Comparison of ENCODE assay signal across 27 cellular contexts in the genomic region with DNA sequence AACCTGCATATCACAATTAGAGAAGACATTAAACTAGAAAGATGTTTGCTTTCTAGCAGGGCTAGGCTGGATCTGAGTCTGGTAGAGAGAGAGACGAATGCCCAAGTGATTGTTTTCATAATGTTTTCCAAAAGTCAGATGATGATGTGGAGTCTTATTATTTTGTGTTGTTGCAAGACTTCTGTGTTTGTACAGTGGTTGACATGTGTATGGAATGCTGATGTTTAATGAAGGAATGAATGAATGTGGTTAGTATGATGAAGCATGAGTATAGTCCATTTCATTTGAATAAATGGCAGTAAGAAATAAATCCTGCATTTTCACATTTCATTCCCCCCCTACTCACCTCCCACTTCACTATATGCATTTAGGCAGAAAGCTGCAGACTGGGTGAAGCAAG.
DNase-seq lines count a peak whose midpoint lies in the region; ATAC-seq, FAIRE-seq and TF ChIP-seq lines count a peak whose summit lies in the region.
"Had no signal": no experiment of that assay in that cellular context is flagged by ENCODE, and none has a peak within 500 bp of the region (broad histone marks: within the 10 kb centered on the region; RNA-seq: fewer than 3 reads in every experiment).

No MANE protein-coding gene starts in this region.

- H4K5ac ChIP-seq in IMR-90 (ENCODE audit: low read depth, low read length) = no peak overlapping the region

- no peak for TF ChIP-seq RAD21 in IMR-90 (IDR thresholded peaks at IDR 0.05; ENCODE audit: low read length)

- H3K23ac ChIP-seq in IMR-90 (ENCODE audit: low read depth, low read length) = peak overlapping the region; percentile 25; the same call in 1 of the 2 replicates

- 0 out of 2 replicates have a peak overlapping the region, but pooled peaks have one; percentile 56 for H3K14ac ChIP-seq in IMR-90 (replicated peaks; ENCODE audit: low read depth, low read length)

- H2BK5ac ChIP-seq in IMR-90 (ENCODE audit: low read depth, low read length, poor library complexity, severe bottlenecking) = peak overlapping the region; percentile 81

- H3K4ac ChIP-seq in IMR-90 (ENCODE audit: low read depth, low read length) = peak overlapping the region; percentile 14; the same call in 1 of the 2 replicates

- no peaks in the 10 kb centered on the region for H3K27me3 Mint-ChIP-seq in osteocyte (ENCODE audit: unreplicated experiment)
- no peaks in the 10 kb centered on the region for H3K27me3 Mint-ChIP-seq in naive thymus-derived CD4-positive, alpha-beta T cell
- H3K27me3 Mint-ChIP-seq: activated B cell treated with CpG ODN at 0.5 μM for 24 hours; activated CD4-positive, alpha-beta memory T cell treated with anti-CD3 and anti-CD28 coated beads, Interleukin-2, amount 10 ng/mL, durations not matched to agents 7 days and 5 days; activated naive CD8-positive, alpha-beta T cell; stimulated activated memory B cell treated with anti-CD40 and anti-IgM and Interleukin-4, amounts not matched to agents 10 μg/mL and 1 μg/mL and 100 μg/mL, for 72 hours had no signal

- peak; percentile 28; the same call in 1 of the 2 replicates for TF ChIP-seq POLR2A in IMR-90 (IDR thresholded peaks at IDR 0.05; ENCODE audit: low read depth, low read length)
- TF ChIP-seq POLR2A in GM12891 (IDR thresholded peaks at IDR 0.05; ENCODE audit: low read depth, low read length) = no peak

- no peaks in the 10 kb centered on the region for H3K9me3 Mint-ChIP-seq in osteocyte (ENCODE audit: unreplicated experiment)
- H3K9me3 Mint-ChIP-seq in naive thymus-derived CD4-positive, alpha-beta T cell = no peaks in the 10 kb centered on the region
- H3K9me3 Mint-ChIP-seq: activated B cell treated with CpG ODN at 0.5 μM for 24 hours; activated CD4-positive, alpha-beta memory T cell treated with anti-CD3 and anti-CD28 coated beads, Interleukin-2, amount 10 ng/mL, durations not matched to agents 7 days and 5 days; endodermal cell; stimulated activated memory B cell treated with anti-CD40 and anti-IgM and Interleukin-4, amounts not matched to agents 10 μg/mL and 1 μg/mL and 100 μg/mL, for 72 hours; T-helper 2 cell treated with Interferon-gamma antibody and Interleukin-4, amounts not matched to agents 5 μg/mL and 100 μg/mL, for 36 hours had no signal

- H3K9me1 ChIP-seq in IMR-90 (ENCODE audit: insufficient read depth, low read length) = peaks cover 14% of the 10 kb centered on the region

- peak overlapping the region; percentile 41; the same call in 1 of the 2 replicates for H3K4me2 ChIP-seq in IMR-90 (ENCODE audit: low read depth, low read length)

- H3K4me3 Mint-ChIP-seq in osteocyte (ENCODE audit: unreplicated experiment) = no peak overlapping the region
- no peak overlapping the region for H3K4me3 Mint-ChIP-seq in naive thymus-derived CD4-positive, alpha-beta T cell
- H3K4me3 Mint-ChIP-seq: activated B cell treated with CpG ODN at 0.5 μM for 24 hours; activated CD4-positive, alpha-beta memory T cell treated with anti-CD3 and anti-CD28 coated beads, Interleukin-2, amount 10 ng/mL, durations not matched to agents 7 days and 5 days; activated naive CD8-positive, alpha-beta T cell; endodermal cell; stimulated activated memory B cell treated with anti-CD40 and anti-IgM and Interleukin-4, amounts not matched to agents 10 μg/mL and 1 μg/mL and 100 μg/mL, for 72 hours; T-helper 2 cell treated with Interferon-gamma antibody and Interleukin-4, amounts not matched to agents 5 μg/mL and 100 μg/mL, for 36 hours had no signal

- peaks cover 17% of the 10 kb centered on the region for H3K4me1 ChIP-seq in IMR-90 (ENCODE audit: control insufficient read depth, insufficient read depth, low read length)
- H3K4me1 ChIP-seq in naive thymus-derived CD4-positive, alpha-beta T cell (ENCODE audit: control insufficient read depth in 2 of 2, insufficient read depth in 2 of 2, low read length in 2 of 2) = no peaks in the 10 kb centered on the region

- POLR2A ChIA-PET in IMR-90 (lab: Charles Lee; ENCODE audit: unreplicated experiment) = no interaction called here
- POLR2A ChIA-PET in naive thymus-derived CD4-positive, alpha-beta T cell (lab: Charles Lee) = no interaction called here

- no peaks in the 10 kb centered on the region for H4K20me1 ChIP-seq in IMR-90 (ENCODE audit: insufficient read depth, low read length)

- WGBS in IMR-90 (ENCODE audit: extremely low coverage in 2 of 2, insufficient read length in 1 of 2), 2 experiments = 0% methylated on average over 1 of the region's 1 CpG; no CpG with 5 or more reads in 1 of the 2 experiments

- H3K4me1 Mint-ChIP-seq in osteocyte (ENCODE audit: unreplicated experiment) = peaks cover 31% of the 10 kb centered on the region
- peaks cover 0 to 8% (median 0%) of the 10 kb centered on the region in 7 donors for H3K4me1 Mint-ChIP-seq in naive thymus-derived CD4-positive, alpha-beta T cell

- no peaks in the 10 kb centered on the region for H3K36me3 ChIP-seq in IMR-90 (ENCODE audit: control insufficient read depth, insufficient read depth, low read length)
- H3K36me3 ChIP-seq in naive thymus-derived CD4-positive, alpha-beta T cell (ENCODE audit: control insufficient read depth in 2 of 3, insufficient read depth in 3 of 3, low read length in 3 of 3) = no peaks in the 10 kb centered on the region
- H3K36me3 ChIP-seq: transverse colon had no signal

- FAIRE-seq in GM12891 (lab: Jason Lieb, UNC) = no peak
- FAIRE-seq: G401.6, RCC 7860 had no signal

- CTCF ChIA-PET in IMR-90 (lab: Yijun Ruan, JAX) = interaction anchor here (0.9 kb wide), 1 partner anchor 90 kb away, joined by 3 read pairs; no protein-coding TSS in a partner anchor
- CTCF ChIA-PET in naive thymus-derived CD4-positive, alpha-beta T cell (lab: Charles Lee) = no interaction called here

- H2BK20ac ChIP-seq in IMR-90 (ENCODE audit: low read depth, low read length) = no peak overlapping the region

- peak overlapping the region; percentile 1 for H3K27ac Mint-ChIP-seq in osteocyte (ENCODE audit: unreplicated experiment)
- H3K27ac Mint-ChIP-seq in naive thymus-derived CD4-positive, alpha-beta T cell = no peak overlapping the region
- H3K27ac Mint-ChIP-seq: activated B cell treated with CpG ODN at 0.5 μM for 24 hours; activated CD4-positive, alpha-beta memory T cell treated with anti-CD3 and anti-CD28 coated beads, Interleukin-2, amount 10 ng/mL, durations not matched to agents 7 days and 5 days; activated naive CD8-positive, alpha-beta T cell; endodermal cell; stimulated activated memory B cell treated with anti-CD40 and anti-IgM and Interleukin-4, amounts not matched to agents 10 μg/mL and 1 μg/mL and 100 μg/mL, for 72 hours; T-helper 2 cell treated with Interferon-gamma antibody and Interleukin-4, amounts not matched to agents 5 μg/mL and 100 μg/mL, for 36 hours had no signal

- H2AFZ ChIP-seq in IMR-90 (replicated peaks; ENCODE audit: low read length, poor library complexity) = no peak overlapping the region

- H3K27me3 ChIP-seq in IMR-90 (ENCODE audit: control insufficient read depth, insufficient read depth, low read length) = no peaks in the 10 kb centered on the region
- H3K27me3 ChIP-seq in naive thymus-derived CD4-positive, alpha-beta T cell (ENCODE audit: control insufficient read depth in 2 of 2, insufficient read depth in 2 of 2, low read length in 2 of 2) = no peaks in the 10 kb centered on the region
- H3K27me3 ChIP-seq in dorsolateral prefrontal cortex = no peaks in the 10 kb centered on the region
- H3K27me3 ChIP-seq: transverse colon had no signal

- peaks cover 3% of the 10 kb centered on the region for H3K36me3 Mint-ChIP-seq in osteocyte (ENCODE audit: unreplicated experiment)
- H3K36me3 Mint-ChIP-seq in naive thymus-derived CD4-positive, alpha-beta T cell = peaks cover 0 to 12% (median 10%) of the 10 kb centered on the region in 5 donors
- H3K36me3 Mint-ChIP-seq: activated naive CD8-positive, alpha-beta T cell had no signal

- no peak overlapping the region for H3K9ac ChIP-seq in IMR-90 (ENCODE audit: low read depth, low read length)

- H2BK15ac ChIP-seq in IMR-90 (ENCODE audit: low read depth, low read length) = no peak overlapping the region

- H3K56ac ChIP-seq in IMR-90 (ENCODE audit: extremely low read depth, insufficient read depth, low read length) = peak overlapping the region; percentile 13; the same call in 1 of the 2 replicates

- in situ Hi-C loops in IMR-90 (cut with MboI; ENCODE audit: low sequenced_read_pairs) = no loop called here

- H4K91ac ChIP-seq in IMR-90 (ENCODE audit: insufficient read depth, low read depth, low read length) = no peak overlapping the region

- TF ChIP-seq CTCF in IMR-90 (conservative IDR thresholded peaks at IDR 0.05; ENCODE audit: low read depth, low read length) = no peak
- no peak for TF ChIP-seq CTCF in osteocyte (IDR thresholded peaks at IDR 0.05)
- TF ChIP-seq CTCF in dorsolateral prefrontal cortex (IDR thresholded peaks at IDR 0.05 in 54 of 56, conservative IDR thresholded peaks at IDR 0.05 in 2 of 56; ENCODE audit: low read depth in 1 of 56, partially characterized antibody in 56 of 56) = no peak

- peak; percentile 30 for ATAC-seq in IMR-90 (ENCODE audit: low read depth)
- ATAC-seq in naive thymus-derived CD4-positive, alpha-beta T cell = no peak
- ATAC-seq: left lobe of liver; mucosa of descending colon; stimulated activated memory B cell treated with anti-CD40 and anti-IgM and Interleukin-4, amounts not matched to agents 10 μg/mL and 1 μg/mL and 100 μg/mL, for 72 hours had no signal

- peaks cover 25 to 45% of the 10 kb centered on the region in 2 experiments for H3K79me1 ChIP-seq in IMR-90 (ENCODE audit: low read depth in 1 of 2, low read length in 2 of 2)

- peak overlapping the region in 1 of 2 experiments; percentile 16; a peak in 1 of 4 replicates for H4K8ac ChIP-seq in IMR-90 (ENCODE audit: low read depth in 2 of 2, low read length in 2 of 2)

- H2AK9ac ChIP-seq in IMR-90 (replicated peaks; ENCODE audit: low read depth, low read length, poor library complexity) = no peak overlapping the region

- dilution Hi-C loops in IMR-90 (cut with HindIII; ENCODE audit: low sequenced_read_pairs, unreplicated experiment) = no loop called here

- H3K9me3 ChIP-seq in IMR-90 (ENCODE audit: control insufficient read depth, insufficient read depth, low read length) = no peaks in the 10 kb centered on the region
- H3K9me3 ChIP-seq in naive thymus-derived CD4-positive, alpha-beta T cell (ENCODE audit: control insufficient read depth in 2 of 3, low read length in 3 of 3) = no peaks in the 10 kb centered on the region
- H3K9me3 ChIP-seq: Caco-2, mucosa of descending colon, transverse colon had no signal

- no peak overlapping the region for H2AK5ac ChIP-seq in IMR-90 (ENCODE audit: low read depth, low read length)

- H2BK120ac ChIP-seq in IMR-90 (ENCODE audit: low read depth, low read length) = peak overlapping the region; percentile 41; the same call in 1 of the 2 replicates

- H3K4me3 ChIP-seq in IMR-90 (ENCODE audit: insufficient read depth, low read depth, low read length) = no peak overlapping the region
- no peak overlapping the region for H3K4me3 ChIP-seq in naive thymus-derived CD4-positive, alpha-beta T cell (ENCODE audit: low read length)
- H3K4me3 ChIP-seq in dorsolateral prefrontal cortex = no peak overlapping the region
- H3K4me3 ChIP-seq: mucosa of descending colon, transverse colon had no signal

- H3K27ac ChIP-seq in IMR-90 (ENCODE audit: insufficient read depth, low read length) = peak overlapping the region; percentile 40; the same call in 1 of the 2 replicates
- no peak overlapping the region for H3K27ac ChIP-seq in naive thymus-derived CD4-positive, alpha-beta T cell (ENCODE audit: low read depth, low read length)
- peak overlapping the region in 19 of 59 donors; percentile 1 to 81 (median 47) for H3K27ac ChIP-seq in dorsolateral prefrontal cortex
- H3K27ac ChIP-seq: transverse colon had no signal

- DNase-seq in AG20443 (ENCODE audit: low spot score) (peak; percentile 53), IMR-90 (peak; percentile 80), dedifferentiated amniotic fluid mesenchymal stem cell (ENCODE audit: extremely low spot score) (peak; percentile 58), osteocyte (ENCODE audit: extremely low spot score, unreplicated experiment) (no peak), dorsolateral prefrontal cortex (no peak), iPS-NIHi7 (ENCODE audit: extremely low spot score) (no peak), GM12891 (ENCODE audit: insufficient read length, low spot score) (no peak)
- no peak for DNase-seq in naive thymus-derived CD4-positive, alpha-beta T cell
- DNase-seq: activated B cell treated with CpG ODN at 0.5 μM for 24 hours; activated CD4-positive, alpha-beta memory T cell treated with anti-CD3 and anti-CD28 coated beads, Interleukin-2, amount 10 ng/mL, durations not matched to agents 7 days and 5 days; activated T-cell treated with anti-CD3 and anti-CD28 coated beads, Interleukin-2, amount 50 U/mL, for 48 hours; Caco-2; endodermal cell; foreskin melanocyte; MM.1S; mucosa of descending colon; NCI-H146; NCI-H82; retina; stimulated activated CD4-positive, alpha-beta T cell treated with anti-CD3 and anti-CD28 coated beads, Interleukin-15, amount 100 ng/mL, for 24 hours; transverse colon had no signal

- no TSS peak for BruUV-seq in IMR-90 (replicated peaks; lab: Mats Ljungman, UMichigan)

- intact Hi-C loops in IMR-90 (cut with micrococcal nuclease) = loop anchor here (5.0 to 10.0 kb wide), 2 partner anchors 81 to 92 kb away; a partner anchor contains a TSS
- intact Hi-C loops in naive thymus-derived CD4-positive, alpha-beta T cell (cut with micrococcal nuclease) = no loop called here
- intact Hi-C loops in dorsolateral prefrontal cortex (cut with DNase I) = no loop called here

- H3K18ac ChIP-seq in IMR-90 (ENCODE audit: low read depth, low read length) = peak overlapping the region; percentile 59; the same call in 1 of the 2 replicates

Comparison
In these comparisons a context has a peak if more than half of its experiments do, and no peak if none do; other contexts are left out.
1. DNase-seq: peak in AG20443 (single experiment), IMR-90 (single experiment) and dedifferentiated amniotic fluid mesenchymal stem cell (single experiment); none in osteocyte (single experiment), naive thymus-derived CD4-positive, alpha-beta T cell (0 of 9), dorsolateral prefrontal cortex (0 of 10), iPS-NIHi7 (single experiment) and GM12891 (single experiment).